ENCODE assay signal across 8 cellular contexts in genomic region chr21:42973991-42974831, GRCh38. TPM values are rescaled to one million over a fixed set of nuclear protein-coding genes. Genes with fewer than 3 reads are reported as not detected.
A peak's percentile ranks its signal among the peaks of the same experiment; 100 is the strongest.
DNase-seq lines count a peak whose midpoint lies in the region; ATAC-seq and TF ChIP-seq lines count a peak whose summit lies in the region.

A gene with protein sequence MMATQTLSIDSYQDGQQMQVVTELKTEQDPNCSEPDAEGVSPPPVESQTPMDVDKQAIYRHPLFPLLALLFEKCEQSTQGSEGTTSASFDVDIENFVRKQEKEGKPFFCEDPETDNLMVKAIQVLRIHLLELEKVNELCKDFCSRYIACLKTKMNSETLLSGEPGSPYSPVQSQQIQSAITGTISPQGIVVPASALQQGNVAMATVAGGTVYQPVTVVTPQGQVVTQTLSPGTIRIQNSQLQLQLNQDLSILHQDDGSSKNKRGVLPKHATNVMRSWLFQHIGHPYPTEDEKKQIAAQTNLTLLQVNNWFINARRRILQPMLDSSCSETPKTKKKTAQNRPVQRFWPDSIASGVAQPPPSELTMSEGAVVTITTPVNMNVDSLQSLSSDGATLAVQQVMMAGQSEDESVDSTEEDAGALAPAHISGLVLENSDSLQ (plus strand): TSS chr21:42974562. CDS start chr21:43004382, 29,820 bp downstream.

- DNase-seq in CD14-positive monocyte (ENCODE audit: low spot score), result peak; percentile 100
- DNase-seq in NCI-H748 (lab: John Stamatoyannopoulos, UW; ENCODE audit: unreplicated experiment), result peak; percentile 98
- DNase-seq in activated CD4-positive, alpha-beta T cell treated with anti-CD3 and anti-CD28 coated beads, Interleukin-2, amount 50 U/mL, for 1 hour, result peak; percentile 99
- DNase-seq in cortex of kidney (lab: John Stamatoyannopoulos, UW), result peak; percentile 90
- peak; percentile 100 for DNase-seq in left kidney (ENCODE audit: low read depth, low spot score)
- DNase-seq in stimulated activated CD4-positive, alpha-beta T cell treated with anti-CD3 and anti-CD28 coated beads, Interleukin-1b, Interleukin-23, amount 100 ng/mL, for 48 hours, result peak; percentile 100

- no peaks in the 10 kb centered on the region for H3K9me3 Mint-ChIP-seq in CD14-positive monocyte

- peaks cover 0 to 2% (median 1%) of the 10 kb centered on the region in 3 donors for H3K27me3 Mint-ChIP-seq in CD14-positive monocyte (ENCODE audit: low read depth in 3 of 3)

- H3K4me1 Mint-ChIP-seq in CD14-positive monocyte, result peaks cover 19% of the 10 kb centered on the region

- peak within 1 kb of the TSS; percentile 84 to 96 (median 92) for H3K27ac Mint-ChIP-seq in CD14-positive monocyte

- H3K4me3 Mint-ChIP-seq in CD14-positive monocyte, result peak within 1 kb of the TSS; percentile 93 to 94

- intact Hi-C loops in CD14-positive monocyte (cut with micrococcal nuclease), result loop anchor here (5.0 to 10.0 kb wide), 2 partner anchors 97 to 741 kb away; partner anchors contain the start of genes WDR4 (in 2 of the 2) and PDXK (in 1 of the 2)

- H3K36me3 Mint-ChIP-seq in CD14-positive monocyte, result peaks cover 11 to 13% of the 10 kb centered on the region in 2 donors

- TF ChIP-seq CTCF in CD14-positive monocyte (IDR thresholded peaks at IDR 0.05), result no peak

- ATAC-seq in GM19395 (IDR thresholded peaks at IDR 0.05; ENCODE audit: unreplicated experiment) (peak; percentile 90), HG03558 (IDR thresholded peaks at IDR 0.05; ENCODE audit: extremely low read depth, unreplicated experiment) (peak; percentile 66)

RNA-seq across cellular contexts. Expression of the gene that starts here (rescaled TPM):
- 10 to 100 TPM in 1 of 2 donors, 1 to 10 TPM in 1; 9.9 to 11.8 TPM for polyA plus RNA-seq in CD14-positive monocyte

Comparison
In these comparisons a context has a peak if more than half of its experiments do, and no peak if none do; other contexts are left out.
1. Peak in every context shown above with its lines: DNase-seq and ATAC-seq.